In genomic region chr3:174051191-174051590, GRCh38 we compare ENCODE assay signal across 26 cellular contexts.
"Had no signal": no experiment of that assay in that cellular context is flagged by ENCODE, and none has a peak within 500 bp of the region (broad histone marks: within the 10 kb centered on the region; RNA-seq: fewer than 3 reads in every experiment).

No MANE protein-coding gene starts in this region.

- ATAC-seq: activated CD8-positive, alpha-beta memory T cell treated with anti-CD3 and anti-CD28 coated beads, Interleukin-2, amount 10 ng/mL, durations not matched to agents 7 days and 5 days; activated naive CD4-positive, alpha-beta T cell treated with anti-CD3 and anti-CD28 coated beads, Interleukin-2, amount 50 U/mL, for 72 hours; activated naive CD8-positive, alpha-beta T cell treated with anti-CD3 and anti-CD28 coated beads, Interleukin-2, amount 50 U/mL, for 24 hours; T-helper 17 cell had no signal

- H3K27ac Mint-ChIP-seq: activated B cell treated with CpG ODN at 0.5 μM for 24 hours; activated CD4-positive, alpha-beta T cell treated with anti-CD3 and anti-CD28 coated beads, Interleukin-2, amount 10 ng/mL, durations not matched to agents 24 days and 14 days; activated CD8-positive, alpha-beta memory T cell treated with anti-CD3 and anti-CD28 coated beads, Interleukin-2, amount 10 ng/mL, durations not matched to agents 7 days and 5 days; activated naive CD4-positive, alpha-beta T cell treated with anti-CD3 and anti-CD28 coated beads, Interleukin-2, amount 50 U/mL, for 72 hours; activated naive CD8-positive, alpha-beta T cell treated with anti-CD3 and anti-CD28 coated beads, Interleukin-2, amount 50 U/mL, for 24 hours; activated T-cell treated with anti-CD3 and anti-CD28 coated beads, Interleukin-2, amount 50 U/mL, for 24 hours; activated T-helper 1 cell treated with anti-CD3 and anti-CD28 coated beads, Interleukin-12 subunit alpha, Interleukin-12 subunit beta, Interleukin-2, Interleukin-4 antibody, amounts not matched to agents 30 ng/mL and 10 ng/mL and 1 ng/mL, durations not matched to agents 14 hours and 24 hours and 36 hours; T-helper 17 cell had no signal

- H3K27me3 Mint-ChIP-seq: activated B cell treated with CpG ODN at 0.5 μM for 24 hours; activated CD4-positive, alpha-beta T cell treated with anti-CD3 and anti-CD28 coated beads, Interleukin-2, amount 10 ng/mL, durations not matched to agents 24 days and 14 days; activated CD8-positive, alpha-beta memory T cell treated with anti-CD3 and anti-CD28 coated beads, Interleukin-2, amount 10 ng/mL, durations not matched to agents 7 days and 5 days; activated naive CD8-positive, alpha-beta T cell treated with anti-CD3 and anti-CD28 coated beads, Interleukin-2, amount 50 U/mL, for 24 hours; activated T-cell treated with anti-CD3 and anti-CD28 coated beads, Interleukin-2, amount 50 U/mL, for 24 hours; brain; central memory CD8-positive, alpha-beta T cell; T-helper 17 cell had no signal

- H3K9me3 Mint-ChIP-seq: activated CD4-positive, alpha-beta T cell treated with anti-CD3 and anti-CD28 coated beads, Interleukin-2, amount 10 ng/mL, durations not matched to agents 24 days and 14 days had no signal

- H3K36me3 Mint-ChIP-seq: activated CD8-positive, alpha-beta memory T cell treated with anti-CD3 and anti-CD28 coated beads, Interleukin-2, amount 10 ng/mL, durations not matched to agents 7 days and 5 days; activated naive CD4-positive, alpha-beta T cell treated with anti-CD3 and anti-CD28 coated beads, Interleukin-2, amount 50 U/mL, for 72 hours; brain had no signal

- DNase-seq: activated B cell treated with CpG ODN at 0.5 μM for 24 hours; activated CD4-positive, alpha-beta T cell treated with anti-CD3 and anti-CD28 coated beads for 1 hour; activated CD4-positive, alpha-beta T cell treated with anti-CD3 and anti-CD28 coated beads, Interleukin-2, amount 10 ng/mL, durations not matched to agents 24 days and 14 days; activated CD4-positive, alpha-beta T cell treated with anti-CD3 and anti-CD28 coated beads, Interleukin-2, amount 50 U/mL, for 48 hours; activated CD8-positive, alpha-beta memory T cell treated with anti-CD3 and anti-CD28 coated beads, Interleukin-2, amount 10 ng/mL, durations not matched to agents 7 days and 5 days; activated effector memory CD4-positive, alpha-beta T cell treated with Interleukin-2 at 50 U/mL for 16 hours; activated naive CD4-positive, alpha-beta T cell; activated naive CD8-positive, alpha-beta T cell treated with anti-CD3 and anti-CD28 coated beads, Interleukin-2, amount 50 U/mL, for 24 hours; activated T-cell treated with anti-CD3 and anti-CD28 coated beads, Interleukin-2, amount 50 U/mL, for 24 hours; amniotic stem cell; Kasumi-1; KBM-7; NCI-H1417; NCI-H1694; NCI-H2029; NCI-H2107; NCI-H2227 treated with DMSO at 0.1 percent for 48 hours; NCI-H510A; NCI-H69; SIG-M5; T-helper 17 cell; T-helper 9 cell had no signal

- H3K4me3 Mint-ChIP-seq: activated B cell treated with CpG ODN at 0.5 μM for 24 hours; activated CD4-positive, alpha-beta T cell treated with anti-CD3 and anti-CD28 coated beads, Interleukin-2, amount 10 ng/mL, durations not matched to agents 24 days and 14 days; activated CD8-positive, alpha-beta memory T cell treated with anti-CD3 and anti-CD28 coated beads, Interleukin-2, amount 10 ng/mL, durations not matched to agents 7 days and 5 days; activated naive CD8-positive, alpha-beta T cell treated with anti-CD3 and anti-CD28 coated beads, Interleukin-2, amount 50 U/mL, for 24 hours; activated T-cell treated with anti-CD3 and anti-CD28 coated beads, Interleukin-2, amount 50 U/mL, for 24 hours; activated T-helper 1 cell treated with anti-CD3 and anti-CD28 coated beads, Interleukin-12 subunit alpha, Interleukin-12 subunit beta, Interleukin-2, Interleukin-4 antibody, amounts not matched to agents 30 ng/mL and 10 ng/mL and 1 ng/mL, durations not matched to agents 14 hours and 24 hours and 36 hours; brain; central memory CD8-positive, alpha-beta T cell; T-helper 17 cell had no signal

- H3K4me1 Mint-ChIP-seq: activated B cell treated with CpG ODN at 0.5 μM for 24 hours; activated CD4-positive, alpha-beta T cell treated with anti-CD3 and anti-CD28 coated beads, Interleukin-2, amount 10 ng/mL, durations not matched to agents 24 days and 14 days; activated CD8-positive, alpha-beta memory T cell treated with anti-CD3 and anti-CD28 coated beads, Interleukin-2, amount 10 ng/mL, durations not matched to agents 7 days and 5 days; activated naive CD8-positive, alpha-beta T cell treated with anti-CD3 and anti-CD28 coated beads, Interleukin-2, amount 50 U/mL, for 24 hours; brain; central memory CD8-positive, alpha-beta T cell; T-helper 17 cell had no signal
